ENCODE assay signal across 8 cellular contexts in the genomic region with DNA sequence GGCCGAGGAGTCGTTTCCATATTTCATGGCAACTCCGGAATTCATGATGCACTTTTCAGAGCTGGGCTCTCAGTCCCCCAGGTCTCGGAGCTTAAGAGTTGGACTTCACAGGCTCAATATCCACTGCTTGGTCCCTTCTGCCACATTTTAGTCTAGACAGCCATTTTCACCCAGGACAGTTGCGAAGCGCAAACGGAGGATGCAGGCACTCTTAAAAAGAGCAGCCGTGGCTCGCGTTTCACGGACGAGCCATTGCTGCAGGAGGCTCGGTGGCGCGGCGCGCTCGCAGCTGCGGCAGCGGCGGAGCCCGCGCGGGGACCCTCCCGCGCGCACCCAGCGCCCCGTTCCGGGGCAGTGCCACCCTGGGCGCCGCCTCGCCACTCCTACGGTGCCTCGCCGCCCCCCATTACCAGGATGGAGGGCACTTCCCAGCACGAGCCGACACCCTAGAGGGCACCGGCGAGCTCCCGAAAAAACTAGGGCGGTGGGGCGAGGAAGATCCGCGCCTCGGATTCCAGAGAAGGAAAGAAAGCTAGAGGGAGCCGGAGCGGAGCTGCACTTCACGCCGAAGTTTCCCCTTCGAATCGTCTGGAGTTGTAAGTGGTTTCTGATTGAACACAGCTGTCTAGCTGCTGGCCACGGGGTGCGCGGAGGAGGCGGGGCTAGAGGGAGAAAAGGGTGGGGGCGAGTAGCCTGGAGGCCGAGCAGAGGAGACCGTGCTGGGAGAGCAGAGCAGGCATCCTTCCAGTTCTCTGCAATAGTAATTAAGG.
DNase-seq lines count a peak whose midpoint lies in the region; ATAC-seq lines count a peak whose summit lies in the region.

No MANE protein-coding gene starts in this region.

- H3K4me1 Mint-ChIP-seq in activated CD8-positive, alpha-beta T cell treated with anti-CD3 and anti-CD28 coated beads, Interleukin-2, amount 10 ng/mL, durations not matched to agents 7 days and 5 days (ENCODE audit: low read depth), result peaks cover 17% of the 10 kb centered on the region

- no peaks in the 10 kb centered on the region for H3K9me3 Mint-ChIP-seq in activated CD8-positive, alpha-beta T cell treated with anti-CD3 and anti-CD28 coated beads, Interleukin-2, amount 10 ng/mL, durations not matched to agents 7 days and 5 days (ENCODE audit: insufficient read depth)

- peak overlapping the region; percentile 83 for H3K27ac Mint-ChIP-seq in activated CD8-positive, alpha-beta T cell treated with anti-CD3 and anti-CD28 coated beads, Interleukin-2, amount 10 ng/mL, durations not matched to agents 7 days and 5 days

- no peaks in the 10 kb centered on the region for H3K36me3 Mint-ChIP-seq in activated CD8-positive, alpha-beta T cell treated with anti-CD3 and anti-CD28 coated beads, Interleukin-2, amount 10 ng/mL, durations not matched to agents 7 days and 5 days (ENCODE audit: low read depth)

- peak; percentile 5 for DNase-seq in NCI-H2107 (lab: John Stamatoyannopoulos, UW)
- DNase-seq in NCI-H2107 treated with DMSO at 0.1 percent for 48 hours (lab: John Stamatoyannopoulos, UW; ENCODE audit: unreplicated experiment), result no peak
- peak; percentile 70 for DNase-seq in NCI-H460 (ENCODE audit: extremely low read depth, low read depth)
- DNase-seq in activated CD8-positive, alpha-beta T cell treated with anti-CD3 and anti-CD28 coated beads, Interleukin-2, amount 10 ng/mL, durations not matched to agents 7 days and 5 days, result peak; percentile 87
- DNase-seq in effector CD8-positive, alpha-beta T cell (lab: John Stamatoyannopoulos, UW), result peak; percentile 46
- peak; percentile 69 to 89 for DNase-seq in lung microvascular endothelial cell (ENCODE audit: low read depth in 2 of 2)
- peak; percentile 42 to 76 (median 46) for DNase-seq in stimulated activated CD4-positive, alpha-beta T cell treated with anti-CD3 and anti-CD28 coated beads, TNF-alpha, amount 100 ng/mL, for 24 hours (ENCODE audit: low read depth in 3 of 3)

- ATAC-seq in HG02973 (IDR thresholded peaks at IDR 0.05; ENCODE audit: unreplicated experiment), result peak; percentile 95
- ATAC-seq in activated CD8-positive, alpha-beta T cell treated with anti-CD3 and anti-CD28 coated beads, Interleukin-2, amount 10 ng/mL, durations not matched to agents 7 days and 5 days, result peak; percentile 92

- peaks cover 42% of the 10 kb centered on the region for H3K27me3 Mint-ChIP-seq in activated CD8-positive, alpha-beta T cell treated with anti-CD3 and anti-CD28 coated beads, Interleukin-2, amount 10 ng/mL, durations not matched to agents 7 days and 5 days (ENCODE audit: low read depth)

- H3K4me3 Mint-ChIP-seq in activated CD8-positive, alpha-beta T cell treated with anti-CD3 and anti-CD28 coated beads, Interleukin-2, amount 10 ng/mL, durations not matched to agents 7 days and 5 days, result peak overlapping the region; percentile 90

- POLR2A ChIA-PET in activated CD8-positive, alpha-beta T cell treated with anti-CD3 and anti-CD28 coated beads, Interleukin-2, amount 10 ng/mL, durations not matched to agents 7 days and 5 days (lab: Charles Lee), result interaction anchor here (0.5 to 2.8 kb wide), 10 partner anchors 14 to 271 kb away, joined by 3 to 14 read pairs (median 3); no protein-coding TSS in a partner anchor

- CTCF ChIA-PET in activated CD8-positive, alpha-beta T cell treated with anti-CD3 and anti-CD28 coated beads, Interleukin-2, amount 10 ng/mL, durations not matched to agents 7 days and 5 days (lab: Charles Lee), result interaction anchor here (0.8 to 3.3 kb wide), 15 partner anchors 15 to 318 kb away, joined by 3 to 25 read pairs (median 4); no protein-coding TSS in a partner anchor
